25 cellular contexts compared by ENCODE assay signal in the genomic region with DNA sequence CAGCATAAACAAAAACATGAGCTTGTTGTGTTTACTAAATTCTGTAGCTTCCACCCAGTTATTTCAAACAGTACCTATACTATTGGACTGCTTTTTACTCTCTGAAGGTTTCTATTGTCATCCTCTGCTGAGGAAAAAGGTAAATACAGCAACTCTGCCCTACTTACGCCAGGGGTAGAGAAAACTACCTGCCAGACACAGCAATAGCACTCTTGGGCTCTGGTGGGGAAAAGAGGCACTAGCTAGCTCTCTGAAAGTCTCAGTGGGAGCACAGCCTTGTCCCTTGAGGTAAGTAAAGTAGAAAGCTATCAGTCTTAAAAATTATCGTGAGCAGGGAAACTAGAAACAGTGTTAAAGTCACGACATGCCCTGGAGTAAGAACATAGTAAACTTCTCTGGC. TPM values are rescaled to one million over a fixed set of nuclear protein-coding genes. Genes with fewer than 3 reads are reported as not detected.
A peak's percentile ranks its signal among the peaks of the same experiment; 100 is the strongest.
DNase-seq lines count a peak whose midpoint lies in the region; ATAC-seq, FAIRE-seq and TF ChIP-seq lines count a peak whose summit lies in the region.
"Had no signal": no experiment of that assay in that cellular context is flagged by ENCODE, and none has a peak within 500 bp of the region (broad histone marks: within the 10 kb centered on the region; RNA-seq: fewer than 3 reads in every experiment).

No MANE protein-coding gene starts in this region.

- H3K4me3 Mint-ChIP-seq in activated T-helper 1 cell treated with anti-CD3 and anti-CD28 coated beads, Interleukin-12 subunit alpha, Interleukin-12 subunit beta, Interleukin-2, Interleukin-4 antibody, amounts not matched to agents 30 ng/mL and 10 ng/mL and 1 ng/mL, durations not matched to agents 14 hours and 24 hours and 36 hours, result no peak overlapping the region
- H3K4me3 Mint-ChIP-seq: CD14-positive monocyte; CD4-positive, alpha-beta memory T cell had no signal

- no peak for ATAC-seq in HG02759 (IDR thresholded peaks at IDR 0.05; ENCODE audit: unreplicated experiment)

- no peak for TF ChIP-seq POLR2A in H54 (IDR thresholded peaks at IDR 0.05; ENCODE audit: low read depth, low read length)

- FAIRE-seq in H54 (lab: Jason Lieb, UNC), result peak; percentile 36
- FAIRE-seq: A204.1, GM12892 had no signal

- H3K27ac ChIP-seq in dorsolateral prefrontal cortex, result no peak overlapping the region
- H3K27ac ChIP-seq: BLaER1, HL-60, KMS-11 had no signal

- H3K27ac Mint-ChIP-seq in activated T-helper 1 cell treated with anti-CD3 and anti-CD28 coated beads, Interleukin-12 subunit alpha, Interleukin-12 subunit beta, Interleukin-2, Interleukin-4 antibody, amounts not matched to agents 30 ng/mL and 10 ng/mL and 1 ng/mL, durations not matched to agents 14 hours and 24 hours and 36 hours, result no peak overlapping the region
- H3K27ac Mint-ChIP-seq: CD14-positive monocyte; CD4-positive, alpha-beta memory T cell had no signal

- H3K4me1 ChIP-seq in BE2C, result peaks cover 8% of the 10 kb centered on the region
- H3K4me1 ChIP-seq: BLaER1, HAP-1 had no signal

- intact Hi-C loops in dorsolateral prefrontal cortex (cut with DNase I), result no loop called here
- intact Hi-C loops in activated T-helper 1 cell treated with anti-CD3 and anti-CD28 coated beads, Interleukin-12 subunit alpha, Interleukin-12 subunit beta, Interleukin-2, Interleukin-4 antibody, amounts not matched to agents 30 ng/mL and 10 ng/mL and 1 ng/mL, durations not matched to agents 14 hours and 24 hours and 36 hours (cut with micrococcal nuclease), result no loop called here

- peaks cover 13% of the 10 kb centered on the region for H3K27me3 Mint-ChIP-seq in activated T-helper 1 cell treated with anti-CD3 and anti-CD28 coated beads, Interleukin-12 subunit alpha, Interleukin-12 subunit beta, Interleukin-2, Interleukin-4 antibody, amounts not matched to agents 30 ng/mL and 10 ng/mL and 1 ng/mL, durations not matched to agents 14 hours and 24 hours and 36 hours (ENCODE audit: insufficient read depth)

- peak; percentile 44 for DNase-seq in BE2C
- no peak for DNase-seq in H54 (ENCODE audit: insufficient read length, low spot score)
- peak; percentile 38 for DNase-seq in NCI-H446 treated with DMSO at 0.1 percent for 48 hours (lab: John Stamatoyannopoulos, UW)
- DNase-seq in dorsolateral prefrontal cortex, result peak in 1 of 10 donors; percentile 25
- DNase-seq in COLO668 (lab: John Stamatoyannopoulos, UW; ENCODE audit: unreplicated experiment), result no peak
- no peak for DNase-seq in activated T-helper 1 cell treated with anti-CD3 and anti-CD28 coated beads, Interleukin-12 subunit alpha, Interleukin-12 subunit beta, Interleukin-2, Interleukin-4 antibody, amounts not matched to agents 30 ng/mL and 10 ng/mL and 1 ng/mL, durations not matched to agents 14 hours and 24 hours and 36 hours (ENCODE audit: low spot score)
- DNase-seq in GM13977 (ENCODE audit: low spot score), result no peak
- DNase-seq: ACHN; AML-193; Calu3; CD4-positive, alpha-beta memory T cell; DMS 273 treated with DMSO at 0.1 percent for 48 hours; DMS53; DND-41; EL; GOT3 had no signal

- H3K4me3 ChIP-seq in BE2C (ENCODE audit: low read depth, low read length) (peak overlapping the region; percentile 90), dorsolateral prefrontal cortex (peak overlapping the region in 55 of 59 donors; percentile 0 to 77 (median 60))
- H3K4me3 ChIP-seq: BLaER1, HAP-1 had no signal

- TF ChIP-seq CTCF in BE2C (IDR thresholded peaks at IDR 0.05; ENCODE audit: low read depth, low read length) (peak; percentile 33), dorsolateral prefrontal cortex (IDR thresholded peaks at IDR 0.05 in 54 of 56, conservative IDR thresholded peaks at IDR 0.05 in 2 of 56; ENCODE audit: low read depth in 1 of 56, partially characterized antibody in 56 of 56) (no peak), GM13977 (IDR thresholded peaks at IDR 0.05; ENCODE audit: extremely low read depth, insufficient read depth, missing control alignments) (no peak)

- peaks cover 10% of the 10 kb centered on the region for H3K9me3 Mint-ChIP-seq in activated T-helper 1 cell treated with anti-CD3 and anti-CD28 coated beads, Interleukin-12 subunit alpha, Interleukin-12 subunit beta, Interleukin-2, Interleukin-4 antibody, amounts not matched to agents 30 ng/mL and 10 ng/mL and 1 ng/mL, durations not matched to agents 14 hours and 24 hours and 36 hours

- peaks cover 5% of the 10 kb centered on the region for H3K4me1 Mint-ChIP-seq in activated T-helper 1 cell treated with anti-CD3 and anti-CD28 coated beads, Interleukin-12 subunit alpha, Interleukin-12 subunit beta, Interleukin-2, Interleukin-4 antibody, amounts not matched to agents 30 ng/mL and 10 ng/mL and 1 ng/mL, durations not matched to agents 14 hours and 24 hours and 36 hours (ENCODE audit: low read depth)

- H3K27me3 ChIP-seq in BE2C, result no peaks in the 10 kb centered on the region
- peaks cover 0 to 58% (median 5%) of the 10 kb centered on the region in 45 donors for H3K27me3 ChIP-seq in dorsolateral prefrontal cortex
- H3K27me3 ChIP-seq: BLaER1 had no signal

- no peaks in the 10 kb centered on the region for H3K9me3 ChIP-seq in BE2C
- H3K9me3 ChIP-seq: HAP-1 had no signal

- peaks cover 3% of the 10 kb centered on the region for H3K36me3 Mint-ChIP-seq in activated T-helper 1 cell treated with anti-CD3 and anti-CD28 coated beads, Interleukin-12 subunit alpha, Interleukin-12 subunit beta, Interleukin-2, Interleukin-4 antibody, amounts not matched to agents 30 ng/mL and 10 ng/mL and 1 ng/mL, durations not matched to agents 14 hours and 24 hours and 36 hours (ENCODE audit: low read depth)
- H3K36me3 Mint-ChIP-seq: CD14-positive monocyte had no signal

- in situ Hi-C loops in GM13977 (cut with MboI; ENCODE audit: low pct_unique_long_range_greater_than_20kb, low sequenced_read_pairs, unreplicated experiment), result no loop called here

- H3K36me3 ChIP-seq in BE2C, result no peaks in the 10 kb centered on the region; the same call in 1 of the 2 replicates
- H3K36me3 ChIP-seq: BLaER1, HAP-1 had no signal

RNA-seq across cellular contexts. Expression of gene HCN1, which starts 3.7 kb away (rescaled TPM):
- polyA plus RNA-seq in BE2C (2012; ENCODE audit: insufficient read depth, insufficient read length, low read depth), result 5.1 TPM
- 10 to 100 TPM; 14.1 to 84.0 (median 51.9) TPM for total RNA-seq in dorsolateral prefrontal cortex
- total RNA-seq in activated T-helper 1 cell treated with anti-CD3 and anti-CD28 coated beads, Interleukin-12 subunit alpha, Interleukin-12 subunit beta, Interleukin-2, Interleukin-4 antibody, amounts not matched to agents 30 ng/mL and 10 ng/mL and 1 ng/mL, durations not matched to agents 14 hours and 24 hours and 36 hours, result not detected in 2 replicates
- total RNA-seq: Calu3; CD4-positive, alpha-beta memory T cell; HT1080 had no signal
- polyA plus RNA-seq: CD14-positive monocyte; CD4-positive, alpha-beta memory T cell had no signal

Comparison
In these comparisons a context has a peak if more than half of its experiments do, and no peak if none do; other contexts are left out.
1. DNase-seq: peak in BE2C (single experiment) and NCI-H446 treated with DMSO at 0.1 percent for 48 hours (single experiment); none in H54 (single experiment), COLO668 (single experiment), activated T-helper 1 cell treated with anti-CD3 and anti-CD28 coated beads, Interleukin-12 subunit alpha, Interleukin-12 subunit beta, Interleukin-2, Interleukin-4 antibody, amounts not matched to agents 30 ng/mL and 10 ng/mL and 1 ng/mL, durations not matched to agents 14 hours and 24 hours and 36 hours (single experiment) and GM13977 (single experiment).
2. RNA of gene HCN1, which starts 3.7 kb away (total RNA-seq): 14.1 to 84.0 TPM in dorsolateral prefrontal cortex; not detected in activated T-helper 1 cell treated with anti-CD3 and anti-CD28 coated beads, Interleukin-12 subunit alpha, Interleukin-12 subunit beta, Interleukin-2, Interleukin-4 antibody, amounts not matched to agents 30 ng/mL and 10 ng/mL and 1 ng/mL, durations not matched to agents 14 hours and 24 hours and 36 hours; every median in the first group is over 10 times any median in the second.